16 cellular contexts compared by ENCODE assay signal in genomic region chr10:127145173-127145572, GRCh38. TPM values are rescaled to one million over a fixed set of nuclear protein-coding genes. Genes with fewer than 3 reads are reported as not detected.
DNase-seq lines count a peak whose midpoint lies in the region; ATAC-seq, FAIRE-seq and TF ChIP-seq lines count a peak whose summit lies in the region.
"Had no signal": no experiment of that assay in that cellular context is flagged by ENCODE, and none has a peak within 500 bp of the region (broad histone marks: within the 10 kb centered on the region; RNA-seq: fewer than 3 reads in every experiment).

No MANE protein-coding gene starts in this region.

- H4K20me1 ChIP-seq in fibroblast of lung (ENCODE audit: control insufficient read depth, extremely low read depth, insufficient read depth, low read length) = no peaks in the 10 kb centered on the region

- no peak for TF ChIP-seq POLR2A in H54 (IDR thresholded peaks at IDR 0.05; ENCODE audit: low read depth, low read length)

- peak; percentile 65 for ATAC-seq in RWPE2 (ENCODE audit: low read depth)
- no peak for ATAC-seq in HG03039 (IDR thresholded peaks at IDR 0.05; ENCODE audit: unreplicated experiment)
- ATAC-seq: sciatic nerve, WTC11 had no signal

- peaks cover 29% of the 10 kb centered on the region for H3K4me1 ChIP-seq in RWPE2 (ENCODE audit: insufficient read depth, poor library complexity, severe bottlenecking)
- peaks cover 20% of the 10 kb centered on the region for H3K4me1 ChIP-seq in fibroblast of lung (ENCODE audit: control insufficient read depth, extremely low read depth, insufficient read depth, low read length)
- H3K4me1 ChIP-seq: stomach had no signal

- peak overlapping the region; percentile 24 for H3K27ac ChIP-seq in RWPE2 (ENCODE audit: poor library complexity, severe bottlenecking)
- H3K27ac ChIP-seq in fibroblast of lung (ENCODE audit: insufficient read depth, low read length) = peak overlapping the region; percentile 69
- H3K27ac ChIP-seq: stomach had no signal

- no peak overlapping the region for H3K9ac ChIP-seq in fibroblast of lung (ENCODE audit: insufficient read depth, low read length)

- no peak overlapping the region for H3K4me3 ChIP-seq in RWPE2 (ENCODE audit: severe bottlenecking)
- H3K4me3 ChIP-seq in fibroblast of lung (replicated peaks in 1 of 4; ENCODE audit: control extremely low read depth in 1 of 4, insufficient read depth in 1 of 4, low read depth in 3 of 4, low read length in 4 of 4) = no peak overlapping the region
- H3K4me3 ChIP-seq: stomach had no signal

- no peak overlapping the region for H2AFZ ChIP-seq in fibroblast of lung (ENCODE audit: low read length)

- TF ChIP-seq CTCF in RWPE2 (IDR thresholded peaks at IDR 0.05; ENCODE audit: poor library complexity, severe bottlenecking) (no peak), fibroblast of lung (conservative IDR thresholded peaks at IDR 0.05 in 1 of 2, IDR thresholded peaks at IDR 0.05 in 1 of 2; ENCODE audit: low read depth in 1 of 2, low read length in 2 of 2) (no peak)

- H3K4me2 ChIP-seq in fibroblast of lung (ENCODE audit: extremely low read depth, insufficient read depth, low read length) = no peak overlapping the region

- H3K36me3 ChIP-seq in RWPE2 (ENCODE audit: low read depth) = 0 out of 2 replicates have a peak, but pooled peaks cover 2% of the 10 kb centered on the region
- H3K36me3 ChIP-seq in fibroblast of lung (ENCODE audit: control insufficient read depth, insufficient read depth, low read length) = no peaks in the 10 kb centered on the region

- H3K9me3 ChIP-seq in RWPE2 (ENCODE audit: severe bottlenecking) (no peaks in the 10 kb centered on the region), fibroblast of lung (ENCODE audit: control insufficient read depth, insufficient read depth, low read depth, low read length) (no peaks in the 10 kb centered on the region)
- H3K9me3 ChIP-seq: stomach had no signal

- DNase-seq in H54 (ENCODE audit: insufficient read length, low spot score) (no peak), RWPE2 (ENCODE audit: low spot score) (no peak), fibroblast of lung (ENCODE audit: low read depth in 2 of 2) (peak; percentile 50 to 70), stromal cell of bone marrow (ENCODE audit: low read depth) (peak; percentile 86), anterior cingulate cortex (lab: John Stamatoyannopoulos, UW) (no peak), NCI-H345 treated with DMSO at 0.1 percent for 48 hours (lab: John Stamatoyannopoulos, UW; ENCODE audit: unreplicated experiment) (no peak)
- DNase-seq: Calu3, cortex of kidney, NCI-H187 treated with DMSO at 0.1 percent for 48 hours, nephron progenitor cell, stomach had no signal

- H3K27me3 ChIP-seq in RWPE2 (ENCODE audit: insufficient read depth, poor library complexity, severe bottlenecking) (no peaks in the 10 kb centered on the region), fibroblast of lung (ENCODE audit: control insufficient read depth, insufficient read depth, low read length) (no peaks in the 10 kb centered on the region)
- H3K27me3 ChIP-seq: stomach had no signal

- peak; percentile 11 for FAIRE-seq in H54 (lab: Jason Lieb, UNC)

- H3K79me2 ChIP-seq in fibroblast of lung (ENCODE audit: control insufficient read depth, insufficient read depth, low read length) = no peaks in the 10 kb centered on the region

RNA-seq across cellular contexts. Expression of gene INSYN2A, which starts 51.2 kb away (rescaled TPM):
- 0.51 and 0.66 TPM in 2 replicates for total RNA-seq in fibroblast of lung
- polyA plus RNA-seq in fibroblast of lung = 0.05 and 0.34 TPM in 2 replicates
- polyA plus RNA-seq in fibroblast of lung (2012) = 0.08 and 0.37 TPM in 2 replicates
- polyA minus RNA-seq in fibroblast of lung (ENCODE audit: low replicate concordance) = 0.08 TPM in 1 of 2 replicates, not detected in the other
- total RNA-seq: Calu3, liver, sciatic nerve, SK-MEL-5 had no signal

Comparison
In these comparisons a context has a peak if more than half of its experiments do, and no peak if none do; other contexts are left out.
1. DNase-seq: peak in fibroblast of lung (2 of 2) and stromal cell of bone marrow (single experiment); none in H54 (single experiment), RWPE2 (single experiment), anterior cingulate cortex (0 of 58) and NCI-H345 treated with DMSO at 0.1 percent for 48 hours (single experiment).